In the genomic region with DNA sequence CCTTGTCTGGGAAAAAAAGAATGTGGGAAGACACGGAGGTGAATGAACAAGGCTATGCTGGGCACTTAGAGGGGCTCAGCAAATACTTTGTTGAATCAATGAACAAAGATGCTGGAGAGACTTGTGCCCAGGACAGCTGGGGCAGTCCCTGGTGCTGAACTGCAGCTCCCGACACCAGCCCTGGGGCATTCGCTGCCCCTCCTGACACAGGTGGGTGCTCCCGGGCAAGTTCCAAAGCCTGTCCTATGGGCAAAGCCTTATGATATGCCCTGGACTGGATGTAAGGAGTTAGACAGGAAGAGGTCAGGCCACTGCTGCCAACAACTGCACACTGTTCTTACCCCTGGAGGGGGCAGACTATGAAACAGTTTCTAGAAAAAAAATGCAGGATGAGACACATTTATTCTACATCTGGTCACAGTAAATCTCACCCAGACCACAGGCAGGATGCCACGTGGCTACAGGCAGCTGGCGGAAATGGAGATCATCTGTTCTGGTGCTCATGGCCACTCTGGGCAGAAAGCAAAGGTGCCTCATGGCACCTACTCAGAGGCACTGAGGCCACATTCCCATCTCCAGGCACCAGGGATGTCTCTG, we compare ENCODE assay signal across 1 cellular context.
TF ChIP-seq lines count a peak whose summit lies in the region.

No MANE protein-coding gene starts in this region.

TF ChIP-seq in SK-N-SH treated with all-trans-retinoic acid at 6 μM for 48 hours, 23 proteins besides CTCF, POLR2A, EP300 and RAD21 (continued from another document):
- TF ChIP-seq CREB5 (CRISPR knock-in tag; IDR thresholded peaks at IDR 0.05; ENCODE audit: low read depth) (no peak), CSDC2 (CRISPR knock-in tag; IDR thresholded peaks at IDR 0.05) (no peak), ZNF565 (CRISPR knock-in tag; conservative IDR thresholded peaks at IDR 0.05; ENCODE audit: low read depth) (no peak), SNAI2 (CRISPR knock-in tag; IDR thresholded peaks at IDR 0.05) (no peak), BACH2 (CRISPR knock-in tag; IDR thresholded peaks at IDR 0.05; ENCODE audit: borderline replicate concordance) (no peak), ISL1 (CRISPR knock-in tag; IDR thresholded peaks at IDR 0.05) (no peak), ZNF70 (CRISPR knock-in tag; IDR thresholded peaks at IDR 0.05) (no peak), TSHZ2 (CRISPR knock-in tag; IDR thresholded peaks at IDR 0.05) (no peak), RARB (CRISPR knock-in tag; IDR thresholded peaks at IDR 0.05) (no peak)
